ENCODE assay signal across 8 cellular contexts in the genomic region with DNA sequence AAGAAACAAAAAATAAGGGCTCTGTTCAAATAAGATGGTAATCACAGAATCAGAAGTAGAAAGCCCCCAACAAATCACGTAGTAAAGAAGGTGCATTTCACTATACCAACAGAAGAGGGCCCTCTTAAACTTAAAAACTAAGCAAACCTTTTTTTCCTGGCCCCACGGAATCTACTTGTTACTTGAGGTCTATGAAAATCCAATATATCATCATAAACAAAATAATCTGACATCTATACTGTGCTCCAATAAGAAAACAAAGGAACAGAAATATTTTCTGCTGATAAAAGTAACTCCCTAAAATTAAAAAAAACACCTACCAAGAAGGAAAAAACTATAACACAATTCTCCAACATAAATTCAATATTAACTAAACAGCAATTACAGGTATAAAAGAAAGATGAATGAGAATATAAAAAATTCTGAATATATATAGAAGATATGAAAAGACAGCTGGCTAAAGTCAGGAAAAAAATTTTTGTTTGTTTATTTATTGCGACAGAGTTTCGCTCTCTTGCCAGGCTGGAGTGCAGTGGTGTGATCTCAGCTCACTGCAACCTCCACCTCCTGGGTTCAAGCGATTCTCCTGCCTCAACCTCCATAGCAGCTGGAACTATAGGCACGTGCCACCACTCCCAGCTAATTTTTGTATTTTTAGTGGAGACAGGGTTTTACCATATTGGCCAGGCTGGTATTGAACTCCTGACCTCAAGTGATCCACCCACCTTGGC.
DNase-seq lines count a peak whose midpoint lies in the region; ATAC-seq and TF ChIP-seq lines count a peak whose summit lies in the region.

No MANE protein-coding gene starts in this region.

- H3K4me2 ChIP-seq in osteoblast (ENCODE audit: insufficient read depth, low read length) = no peak overlapping the region

- H3K4me1 ChIP-seq in osteoblast (ENCODE audit: insufficient read depth, low read length) = no peaks in the 10 kb centered on the region

- H3K27me3 ChIP-seq in osteoblast (ENCODE audit: insufficient read depth, low read length) = no peaks in the 10 kb centered on the region

- H3K79me2 ChIP-seq in osteoblast (ENCODE audit: insufficient read depth, low read length) = no peaks in the 10 kb centered on the region

- no peaks in the 10 kb centered on the region for H3K9me3 ChIP-seq in osteoblast (ENCODE audit: low read depth, low read length)

- no peak for ATAC-seq in GM18873 (IDR thresholded peaks at IDR 0.05; ENCODE audit: low FRiP score, unreplicated experiment)
- ATAC-seq in GM18870 (IDR thresholded peaks at IDR 0.05; ENCODE audit: unreplicated experiment) = no peak

- H2AFZ ChIP-seq in osteoblast (ENCODE audit: low read length) = no peak overlapping the region

- H3K36me3 ChIP-seq in osteoblast (ENCODE audit: insufficient read depth, low read length) = no peaks in the 10 kb centered on the region

- no peak overlapping the region for H3K27ac ChIP-seq in osteoblast (ENCODE audit: low read depth, low read length)

- peak; percentile 25 for DNase-seq in DMS53 treated with DMSO at 0.1 percent for 48 hours (lab: John Stamatoyannopoulos, UW; ENCODE audit: unreplicated experiment)
- DNase-seq in HuH-7 (ENCODE audit: low spot score) = peak; percentile 23
- DNase-seq in RKO (ENCODE audit: low spot score) = peak; percentile 72
- peak; percentile 12 for DNase-seq in epithelial cell of proximal tubule (ENCODE audit: low read depth)
- DNase-seq in osteoblast (ENCODE audit: insufficient read length, low spot score, missing footprints) = peak; percentile 29
- DNase-seq in middle frontal gyrus (ENCODE audit: extremely low spot score, low spot score) = no peak

- H3K4me3 ChIP-seq in epithelial cell of proximal tubule (ENCODE audit: low read depth, low read length) = no peak overlapping the region
- H3K4me3 ChIP-seq in osteoblast (ENCODE audit: insufficient read depth, low read length) = no peak overlapping the region

- TF ChIP-seq CTCF in epithelial cell of proximal tubule (conservative IDR thresholded peaks at IDR 0.05; ENCODE audit: low read depth, low read length) (peak; percentile 65), osteoblast (IDR thresholded peaks at IDR 0.05; ENCODE audit: extremely low read depth, low read depth, low read length) (peak; percentile 68)

- H4K20me1 ChIP-seq in osteoblast (ENCODE audit: insufficient read depth, low read length) = no peaks in the 10 kb centered on the region
